ENCODE assay signal across 8 cellular contexts in the genomic region with DNA sequence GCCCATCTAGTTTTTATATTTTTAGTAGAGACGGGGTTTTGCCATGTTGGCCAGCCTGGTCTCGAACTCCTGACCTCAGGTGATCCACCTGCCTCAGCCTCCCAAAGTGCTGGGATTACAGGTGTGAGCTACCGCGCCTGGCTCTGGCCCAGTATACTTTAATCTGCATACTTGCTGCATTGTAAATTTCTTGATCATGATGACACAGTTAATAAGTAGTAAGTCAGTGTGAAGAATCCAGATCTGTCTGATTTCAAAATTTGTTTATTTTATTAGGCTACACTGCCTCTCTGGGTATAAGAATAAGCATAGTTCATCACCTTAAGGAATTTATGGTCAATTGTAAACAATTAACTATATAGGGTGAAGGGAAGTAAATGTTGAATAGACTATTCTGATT. TPM values are rescaled to one million over a fixed set of nuclear protein-coding genes. Genes with fewer than 3 reads are reported as not detected.
DNase-seq lines count a peak whose midpoint lies in the region; ATAC-seq, FAIRE-seq and TF ChIP-seq lines count a peak whose summit lies in the region.
"Not testable (repeated sequence)": the region's sequence is repeated elsewhere in the genome, so short reads cannot be mapped to it uniquely, and the experiment has no call there.

No MANE protein-coding gene starts in this region.

- not testable (repeated sequence) for BruUV-seq in PC-3 (replicated peaks; lab: Mats Ljungman, UMichigan)

- not testable (repeated sequence) for H3K4me3 ChIP-seq in DOHH2 (ENCODE audit: low read length); PC-3 (ENCODE audit: low read length); SK-N-SH (ENCODE audit: low read depth in 2 of 2, low read length in 1 of 2); keratinocyte (ENCODE audit: control insufficient read depth in 2 of 3, extremely low read depth in 1 of 3, insufficient read depth in 2 of 3, low read depth in 1 of 3, low read length in 3 of 3)

- H3K79me2 ChIP-seq in DOHH2 (ENCODE audit: control insufficient read depth, low read length) (peaks cover 98% of the 10 kb centered on the region), PC-3 (ENCODE audit: low read length) (peaks cover 97% of the 10 kb centered on the region), SK-N-SH (ENCODE audit: insufficient read depth) (peaks cover 100% of the 10 kb centered on the region), keratinocyte (ENCODE audit: control insufficient read depth, insufficient read depth, low read length) (peaks cover 91% of the 10 kb centered on the region)

- intact Hi-C loops in PC-3 (cut with micrococcal nuclease) = loop anchor here (5.0 to 10.0 kb wide), 2 partner anchors 34 to 57 kb away; no protein-coding TSS in a partner anchor

- POLR2A ChIA-PET in PC-3 (lab: Charles Lee; ENCODE audit: unreplicated experiment) = interaction anchor here (0.6 kb wide), 1 partner anchor 124 kb away, joined by 12 read pairs; no protein-coding TSS in a partner anchor
- POLR2A ChIA-PET in SK-N-SH (lab: Yijun Ruan, JAX) = not testable (repeated sequence)

- TF ChIP-seq CTCF in C4-2B (conservative IDR thresholded peaks at IDR 0.05); DOHH2 (IDR thresholded peaks at IDR 0.05; ENCODE audit: low read depth, low read length, poor library complexity, severe bottlenecking); PC-3 (conservative IDR thresholded peaks at IDR 0.05; ENCODE audit: low read depth, low read length); SK-N-SH (IDR thresholded peaks at IDR 0.05); keratinocyte (optimal IDR thresholded peaks at IDR 0.05 in 1 of 3, IDR thresholded peaks at IDR 0.05 in 1 of 3, conservative IDR thresholded peaks at IDR 0.05 in 1 of 3; ENCODE audit: extremely low read depth in 1 of 3, insufficient read depth in 2 of 3, low read length in 3 of 3); osteocyte (IDR thresholded peaks at IDR 0.05): not testable (repeated sequence)

- not testable (repeated sequence) for TF ChIP-seq EP300 in SK-N-SH (IDR thresholded peaks at IDR 0.05; ENCODE audit: borderline replicate concordance in 1 of 2, low read depth in 1 of 2, low read length in 1 of 2)

- FAIRE-seq in keratinocyte (lab: Jason Lieb, UNC) = not testable (repeated sequence)

- dilution Hi-C loops in keratinocyte (cut with MboI; ENCODE audit: extremely low pct_ligation_motif_present, low sequenced_read_pairs) = not testable (repeated sequence)

- not testable (repeated sequence) for H3K9me3 ChIP-seq in DOHH2 (ENCODE audit: control insufficient read depth, insufficient read depth, low read length); PC-3 (ENCODE audit: low read length); SK-N-SH; keratinocyte (ENCODE audit: control insufficient read depth, low read depth, low read length)

- H3K36me3 Mint-ChIP-seq in activated naive CD8-positive, alpha-beta T cell; osteocyte (ENCODE audit: unreplicated experiment): not testable (repeated sequence)

- H3K9me3 Mint-ChIP-seq in activated naive CD8-positive, alpha-beta T cell (ENCODE audit: low read depth); osteocyte (ENCODE audit: unreplicated experiment): not testable (repeated sequence)

- H3K27me3 ChIP-seq in DOHH2 (ENCODE audit: control insufficient read depth, low read length); PC-3 (ENCODE audit: low read length); SK-N-SH (ENCODE audit: insufficient read depth); keratinocyte (ENCODE audit: control insufficient read depth, extremely low read depth, insufficient read depth, low read length): not testable (repeated sequence)

- not testable (repeated sequence) for H3K27me3 Mint-ChIP-seq in activated naive CD8-positive, alpha-beta T cell; osteocyte (ENCODE audit: unreplicated experiment)

- H4K20me1 ChIP-seq in DOHH2 (ENCODE audit: control insufficient read depth, insufficient read depth, low read depth, low read length) = peaks cover 14% of the 10 kb centered on the region; the same call in 1 of the 2 replicates
- peaks cover 20% of the 10 kb centered on the region for H4K20me1 ChIP-seq in PC-3 (ENCODE audit: low read length)
- peaks cover 83% of the 10 kb centered on the region for H4K20me1 ChIP-seq in SK-N-SH (ENCODE audit: insufficient read depth)
- not testable (repeated sequence) for H4K20me1 ChIP-seq in keratinocyte (ENCODE audit: control insufficient read depth, extremely low read depth, insufficient read depth, low read length)

- H3F3A ChIP-seq in DOHH2 (ENCODE audit: control insufficient read depth, insufficient read depth); PC-3 (ENCODE audit: low read length, unreplicated experiment): not testable (repeated sequence)
- peaks cover 34% of the 10 kb centered on the region for H3F3A ChIP-seq in SK-N-SH (replicated peaks; ENCODE audit: insufficient read depth)

- H3K36me3 ChIP-seq in DOHH2 (ENCODE audit: control insufficient read depth, low read length) = peaks cover 12% of the 10 kb centered on the region
- not testable (repeated sequence) for H3K36me3 ChIP-seq in PC-3 (ENCODE audit: low read depth, low read length); SK-N-SH (replicated peaks in 1 of 2; ENCODE audit: control insufficient read depth in 1 of 2, insufficient read depth in 2 of 2, low read length in 1 of 2); keratinocyte (ENCODE audit: control insufficient read depth in 2 of 2, extremely low read depth in 1 of 2, insufficient read depth in 2 of 2, low read length in 2 of 2)

- not testable (repeated sequence) for H3K9me1 ChIP-seq in keratinocyte (ENCODE audit: control insufficient read depth, extremely low read depth, insufficient read depth, low read length)

- peak overlapping the region; percentile 1 for H3K27ac Mint-ChIP-seq in activated naive CD8-positive, alpha-beta T cell
- H3K27ac Mint-ChIP-seq in osteocyte (ENCODE audit: unreplicated experiment) = peak overlapping the region; percentile 84

- H3K27ac ChIP-seq in C4-2B = peak overlapping the region; percentile 82
- peak overlapping the region; percentile 10; the same call in 1 of the 2 replicates for H3K27ac ChIP-seq in DOHH2 (ENCODE audit: low read depth, low read length)
- not testable (repeated sequence) for H3K27ac ChIP-seq in PC-3 (ENCODE audit: low read length); keratinocyte (ENCODE audit: control insufficient read depth, insufficient read depth, low read length)
- H3K27ac ChIP-seq in SK-N-SH (ENCODE audit: low read depth in 2 of 2, low read length in 1 of 2) = peak overlapping the region in 1 of 2 experiments; percentile 68; a peak in 1 of 4 replicates
- peak overlapping the region; percentile 53 for H3K27ac ChIP-seq in epithelial cell of prostate

- not testable (repeated sequence) for DNase-seq in PC-3; SK-N-SH; epithelial cell of prostate (ENCODE audit: low read depth, low spot score); keratinocyte (ENCODE audit: low read depth, low spot score); osteocyte (ENCODE audit: extremely low spot score, unreplicated experiment)

- not testable (repeated sequence) for H2AFZ ChIP-seq in PC-3 (ENCODE audit: low read length); SK-N-SH (ENCODE audit: low read depth); keratinocyte (ENCODE audit: control insufficient read depth, low read length)

- CTCF ChIA-PET in PC-3 (lab: Charles Lee) = not testable (repeated sequence)
- CTCF ChIA-PET in SK-N-SH (lab: Yijun Ruan, JAX) = interaction anchor here (1.1 kb wide), 1 partner anchor 168 kb away, joined by 3 read pairs; no protein-coding TSS in a partner anchor

- ATAC-seq in PC-3 = not testable (repeated sequence)

- not testable (repeated sequence) for H3K9me2 ChIP-seq in DOHH2 (replicated peaks; ENCODE audit: control insufficient read depth, low read length); PC-3 (replicated peaks; ENCODE audit: low read length); SK-N-SH

- 93% methylated on average over 4 of the region's 4 CpGs for WGBS in SK-N-SH (ENCODE audit: low lambda C conversion rate)

- H3K4me1 ChIP-seq in DOHH2 (ENCODE audit: control insufficient read depth, low read length) (peaks cover 59% of the 10 kb centered on the region), PC-3 (ENCODE audit: insufficient read depth, low read length) (peaks cover 53% of the 10 kb centered on the region), SK-N-SH (ENCODE audit: control insufficient read depth in 1 of 2, insufficient read depth in 2 of 2, low read depth in 1 of 2, low read length in 1 of 2) (peaks cover 23 to 30% of the 10 kb centered on the region in 2 experiments; a peak in 3 of 4 replicates), keratinocyte (ENCODE audit: control insufficient read depth, extremely low read depth, insufficient read depth, low read length) (peaks cover 38% of the 10 kb centered on the region)

- H3K4me2 ChIP-seq in DOHH2 (ENCODE audit: low read length) = peak overlapping the region; percentile 24
- peak overlapping the region; percentile 72; the same call in 1 of the 2 replicates for H3K4me2 ChIP-seq in PC-3 (ENCODE audit: low read length)
- H3K4me2 ChIP-seq in SK-N-SH = peak overlapping the region; percentile 64; the same call in 1 of the 2 replicates
- peak overlapping the region; percentile 17 for H3K4me2 ChIP-seq in keratinocyte (ENCODE audit: control insufficient read depth, extremely low read depth, insufficient read depth, low read depth, low read length)

- H3K4me1 Mint-ChIP-seq in activated naive CD8-positive, alpha-beta T cell (ENCODE audit: low read depth) = peaks cover 22% of the 10 kb centered on the region
- H3K4me1 Mint-ChIP-seq in osteocyte (ENCODE audit: unreplicated experiment) = peaks cover 16% of the 10 kb centered on the region

- not testable (repeated sequence) for TF ChIP-seq RAD21 in SK-N-SH (IDR thresholded peaks at IDR 0.05; ENCODE audit: low read length)

- not testable (repeated sequence) for H3K9ac ChIP-seq in PC-3 (ENCODE audit: low read length); SK-N-SH; keratinocyte (ENCODE audit: control insufficient read depth, extremely low read depth, insufficient read depth, low read length)

- H3K4me3 Mint-ChIP-seq in activated naive CD8-positive, alpha-beta T cell; osteocyte (ENCODE audit: unreplicated experiment): not testable (repeated sequence)

RNA-seq across cellular contexts. Expression of a gene that starts 7.2 kb away (rescaled TPM):
- 23.6 and 31.2 TPM in 2 replicates for total RNA-seq in PC-3 (2014; rRNA removed)
- 19.7 and 25.1 TPM in 2 replicates for polyA plus RNA-seq in SK-N-SH (2012; rRNA removed)
- polyA plus RNA-seq in SK-N-SH (2012; cell fraction: cytosol; rRNA removed) = 16.2 and 21.9 TPM in 2 replicates
- polyA plus RNA-seq in SK-N-SH (2012; cell fraction: nucleus; rRNA removed) = 21.0 and 26.2 TPM in 2 replicates
- polyA plus RNA-seq in keratinocyte = 14.3 to 21.7 TPM (median 19.5 TPM) in 3 replicates
- 10.5 TPM for polyA plus RNA-seq in keratinocyte (2011; ENCODE audit: low read depth)
- polyA plus RNA-seq in keratinocyte (2011; cell fraction: cytosol; rRNA removed) = 15.7 and 18.8 TPM in 2 replicates
- 39.3 and 40.4 TPM in 2 replicates for polyA plus RNA-seq in keratinocyte (2011; cell fraction: nucleus; rRNA removed)
- 14.8 and 26.2 TPM in 2 replicates for polyA plus RNA-seq in keratinocyte (2012; ENCODE audit: low replicate concordance)
- polyA minus RNA-seq in keratinocyte = 35.4 to 53.2 TPM (median 45.6 TPM) in 3 replicates
- polyA minus RNA-seq in keratinocyte (2011; cell fraction: cytosol; rRNA and poly(A)+ RNA removed) = 20.0 TPM
- polyA minus RNA-seq in keratinocyte (2011; cell fraction: nucleus; rRNA and poly(A)+ RNA removed) = 33.8 and 54.2 TPM in 2 replicates
- total RNA-seq in osteocyte = 107 and 113 TPM in 2 replicates

RNA-seq across cellular contexts. Expression of a gene that starts 17.4 kb away (rescaled TPM):
- total RNA-seq in PC-3 (2014; rRNA removed) = 245 and 330 TPM in 2 replicates
- 380 and 565 TPM in 2 replicates for polyA plus RNA-seq in SK-N-SH (2012; rRNA removed)
- 343 and 389 TPM in 2 replicates for polyA plus RNA-seq in SK-N-SH (2012; cell fraction: cytosol; rRNA removed)
- polyA plus RNA-seq in SK-N-SH (2012; cell fraction: nucleus; rRNA removed) = 163 and 226 TPM in 2 replicates
- polyA plus RNA-seq in keratinocyte = 183 to 218 TPM (median 192 TPM) in 3 replicates
- 55.4 TPM for polyA plus RNA-seq in keratinocyte (2011; ENCODE audit: low read depth)
- 153 and 244 TPM in 2 replicates for polyA plus RNA-seq in keratinocyte (2011; cell fraction: cytosol; rRNA removed)
- 61.8 and 80.5 TPM in 2 replicates for polyA plus RNA-seq in keratinocyte (2011; cell fraction: nucleus; rRNA removed)
- 182 and 267 TPM in 2 replicates for polyA plus RNA-seq in keratinocyte (2012; ENCODE audit: low replicate concordance)
- polyA minus RNA-seq in keratinocyte = 77.5 to 115 TPM (median 95.2 TPM) in 3 replicates
- 177 TPM for polyA minus RNA-seq in keratinocyte (2011; cell fraction: cytosol; rRNA and poly(A)+ RNA removed)
- 21.6 and 26.3 TPM in 2 replicates for polyA minus RNA-seq in keratinocyte (2011; cell fraction: nucleus; rRNA and poly(A)+ RNA removed)
- total RNA-seq in osteocyte = 226 and 229 TPM in 2 replicates

Comparison
In these comparisons a context has a peak if more than half of its experiments do, and no peak if none do; other contexts are left out.
1. H3K4me2 ChIP-seq: peak in every context shown above with its lines; median percentile 72 in PC-3; 64 in SK-N-SH; 24 in DOHH2; 17 in keratinocyte.